ENCODE assay signal across 30 cellular contexts in genomic region chr3:160060409-160061027, GRCh38.
"Had no signal": no experiment of that assay in that cellular context is flagged by ENCODE, and none has a peak within 500 bp of the region (broad histone marks: within the 10 kb centered on the region; RNA-seq: fewer than 3 reads in every experiment).

No MANE protein-coding gene starts in this region.

- H3K36me3 ChIP-seq: neural progenitor cell, neutrophil, ovary, right lobe of liver, sigmoid colon, suprapubic skin, thoracic aorta, thyroid gland, tibial nerve, upper lobe of left lung, vagina had no signal

- H3K4me1 ChIP-seq: neural progenitor cell, parathyroid adenoma, psoas muscle, right lobe of liver, sigmoid colon, suprapubic skin, thyroid gland, tibial nerve, upper lobe of left lung, vagina had no signal

- H3K9me3 ChIP-seq: neutrophil, ovary, psoas muscle, right lobe of liver, sigmoid colon, suprapubic skin, thoracic aorta, thyroid gland, upper lobe of left lung, vagina had no signal

- H3K4me3 Mint-ChIP-seq: naive B cell; nephron; neural progenitor cell; stimulated activated naive CD8-positive, alpha-beta T cell treated with anti-CD3 and anti-CD28 coated beads, Interleukin-15, Interleukin-2, amounts not matched to agents 100 ng/mL and 50 ng/mL, for 24 hours had no signal

- H3K36me3 Mint-ChIP-seq: naive B cell; naive thymus-derived CD8-positive, alpha-beta T cell; neural progenitor cell; stimulated activated effector memory CD8-positive, alpha-beta T cell treated with anti-CD3 and anti-CD28 coated beads, Interleukin-12 subunit alpha, Interleukin-12 subunit beta, amount 100 ng/mL, for 72 hours had no signal

- H3K27me3 ChIP-seq: neural progenitor cell, neutrophil, ovary, right lobe of liver, sigmoid colon, suprapubic skin, thyroid gland, tibial nerve, upper lobe of left lung, vagina had no signal

- ATAC-seq: naive thymus-derived CD8-positive, alpha-beta T cell; psoas muscle; right cardiac atrium; stimulated activated effector memory CD8-positive, alpha-beta T cell treated with anti-CD3 and anti-CD28 coated beads, Interleukin-12 subunit alpha, Interleukin-12 subunit beta, amount 100 ng/mL, for 72 hours had no signal

- H3K4me3 ChIP-seq: neural progenitor cell, ovary, psoas muscle, right lobe of liver, sigmoid colon, suprapubic skin, thoracic aorta, thyroid gland, tibial nerve, upper lobe of left lung, vagina had no signal

- DNase-seq: naive B cell; naive thymus-derived CD8-positive, alpha-beta T cell; nucleus accumbens; ovary; posterior cingulate gyrus; psoas muscle; right lobe of liver; sigmoid colon; small intestine; stimulated activated CD4-positive, alpha-beta T cell treated with anti-CD3 and anti-CD28 coated beads, Interleukin-15, amount 100 ng/mL, for 24 hours; stimulated activated CD4-positive, alpha-beta T cell treated with anti-CD3 and anti-CD28 coated beads, Interleukin-2, amount 100 ng/mL, for 24 hours; stimulated activated CD4-positive, alpha-beta T cell treated with anti-CD3 and anti-CD28 coated beads, Interleukin-2, amount 100 ng/mL, for 48 hours; stimulated activated CD4-positive, alpha-beta T cell treated with anti-CD3 and anti-CD28 coated beads, Interleukin-4, amount 100 ng/mL, for 24 hours; stimulated activated naive CD4-positive, alpha-beta T cell; substantia nigra; thyroid gland; trophoblast cell had no signal

- H3K4me1 Mint-ChIP-seq: naive B cell, nephron had no signal

- H3K27ac Mint-ChIP-seq: naive B cell; naive thymus-derived CD8-positive, alpha-beta T cell; nephron; neural progenitor cell; progenitor cell of endocrine pancreas; stimulated activated effector memory CD8-positive, alpha-beta T cell treated with anti-CD3 and anti-CD28 coated beads, Interleukin-12 subunit alpha, Interleukin-12 subunit beta, amount 100 ng/mL, for 72 hours; stimulated activated naive CD8-positive, alpha-beta T cell treated with anti-CD3 and anti-CD28 coated beads, Interleukin-15, Interleukin-2, amounts not matched to agents 100 ng/mL and 50 ng/mL, for 24 hours had no signal

- H3K27ac ChIP-seq: neural progenitor cell, neutrophil, ovary, parathyroid adenoma, psoas muscle, right lobe of liver, sigmoid colon, suprapubic skin, thoracic aorta, thyroid gland, tibial nerve, upper lobe of left lung, vagina had no signal

- H3K9me3 Mint-ChIP-seq: neural progenitor cell; stimulated activated effector memory CD8-positive, alpha-beta T cell treated with anti-CD3 and anti-CD28 coated beads, Interleukin-12 subunit alpha, Interleukin-12 subunit beta, amount 100 ng/mL, for 72 hours had no signal
